ENCODE assay signal across 8 cellular contexts in genomic region chr1:7549277-7549676, GRCh38.
DNase-seq lines count a peak whose midpoint lies in the region; ATAC-seq, FAIRE-seq and TF ChIP-seq lines count a peak whose summit lies in the region.

No MANE protein-coding gene starts in this region.

- peak overlapping the region; percentile 62 for H3K4me2 ChIP-seq in mammary epithelial cell (ENCODE audit: insufficient read depth, low read depth, low read length)

- DNase-seq in GM18507 (ENCODE audit: extremely low spot score, insufficient read length, low read depth), result peak; percentile 14
- peak; percentile 86 for DNase-seq in NCI-H460 (ENCODE audit: extremely low read depth, low read depth)
- DNase-seq in mammary epithelial cell, result peak; percentile 89
- peak; percentile 42 for DNase-seq in non-pigmented ciliary epithelial cell (ENCODE audit: low read depth)
- no peak for DNase-seq in vagina (ENCODE audit: extremely low spot score in 2 of 2)
- no peak for DNase-seq in NCI-H1105 (lab: John Stamatoyannopoulos, UW)
- DNase-seq in NCI-H1105 treated with DMSO at 0.1 percent for 48 hours (lab: John Stamatoyannopoulos, UW), result no peak

- no peaks in the 10 kb centered on the region for H3K79me2 ChIP-seq in mammary epithelial cell (ENCODE audit: insufficient read depth, low read length)

- TF ChIP-seq CTCF in mammary epithelial cell (conservative IDR thresholded peaks at IDR 0.05 in 1 of 2, IDR thresholded peaks at IDR 0.05 in 1 of 2; ENCODE audit: extremely low read depth in 1 of 2, insufficient read depth in 1 of 2, low read depth in 1 of 2, low read length in 2 of 2), result no peak
- no peak for TF ChIP-seq CTCF in vagina (IDR thresholded peaks at IDR 0.05)

- dilution Hi-C loops in mammary epithelial cell (cut with HindIII; ENCODE audit: low sequenced_read_pairs), result no loop called here

- in situ Hi-C loops in mammary epithelial cell (cut with MboI; ENCODE audit: low sequenced_read_pairs in 2 of 2), result no loop called here

- H3K27ac ChIP-seq in mammary epithelial cell (ENCODE audit: insufficient read depth, low read depth, low read length) (peak overlapping the region; percentile 88), vagina (no peak overlapping the region)

- no peak overlapping the region for H3K4me3 ChIP-seq in mammary epithelial cell (replicated peaks in 1 of 3; ENCODE audit: insufficient read depth in 1 of 3, low read depth in 2 of 3, low read length in 3 of 3)
- H3K4me3 ChIP-seq in vagina, result no peak overlapping the region

- H3K9me3 ChIP-seq in mammary epithelial cell (replicated peaks; ENCODE audit: insufficient read depth, low read length), result no peaks in the 10 kb centered on the region
- H3K9me3 ChIP-seq in vagina, result no peaks in the 10 kb centered on the region

- H3K27me3 ChIP-seq in mammary epithelial cell (ENCODE audit: insufficient read depth, low read length), result no peaks in the 10 kb centered on the region
- H3K27me3 ChIP-seq in vagina, result no peaks in the 10 kb centered on the region

- intact Hi-C loops in mammary epithelial cell (cut with micrococcal nuclease) (loop anchor here (10.0 kb wide), 1 partner anchor 764 kb away; the partner anchor contains the start of gene CAMTA1), vagina (cut with DNase I) (no loop called here)

- no TSS peak for BruUV-seq in mammary epithelial cell (replicated peaks; lab: Mats Ljungman, UMichigan)

- WGBS in mammary epithelial cell (ENCODE audit: low coverage, missing lambda C conversion rate), result 19% methylated on average over 5 of the region's 6 CpGs

- CTCF ChIA-PET in mammary epithelial cell (lab: Charles Lee; ENCODE audit: low non-redundant PET), result no interaction called here

- ATAC-seq in GM21528 (IDR thresholded peaks at IDR 0.05; ENCODE audit: low FRiP score, unreplicated experiment), result no peak

- no peaks in the 10 kb centered on the region for H4K20me1 ChIP-seq in mammary epithelial cell (ENCODE audit: insufficient read depth, low read length)

- H3K9ac ChIP-seq in mammary epithelial cell (ENCODE audit: insufficient read depth, low read length), result peak overlapping the region; percentile 44

- TF ChIP-seq POLR2A in vagina (IDR thresholded peaks at IDR 0.05), result no peak

- H3K4me1 ChIP-seq in mammary epithelial cell (ENCODE audit: insufficient read depth, low read length) (peaks cover 18% of the 10 kb centered on the region), vagina (peaks cover 32% of the 10 kb centered on the region)

- no peak for FAIRE-seq in GM18507 (lab: Jason Lieb, UNC)

- peak overlapping the region; percentile 59 for H2AFZ ChIP-seq in mammary epithelial cell (ENCODE audit: low read depth, low read length)

- H3K36me3 ChIP-seq in mammary epithelial cell (ENCODE audit: insufficient read depth, low read length), result no peaks in the 10 kb centered on the region
- no peaks in the 10 kb centered on the region for H3K36me3 ChIP-seq in vagina

Comparison
In these comparisons a context has a peak if more than half of its experiments do, and no peak if none do; other contexts are left out.
1. DNase-seq: peak in GM18507 (single experiment), NCI-H460 (single experiment), mammary epithelial cell (single experiment) and non-pigmented ciliary epithelial cell (single experiment); none in vagina (0 of 2), NCI-H1105 (single experiment) and NCI-H1105 treated with DMSO at 0.1 percent for 48 hours (single experiment).